ENCODE assay signal across 24 cellular contexts in genomic region chr20:62372042-62372993, GRCh38. TPM values are rescaled to one million over a fixed set of nuclear protein-coding genes. Genes with fewer than 3 reads are reported as not detected.
DNase-seq lines count a peak whose midpoint lies in the region; ATAC-seq and TF ChIP-seq lines count a peak whose summit lies in the region.
"Had no signal": no experiment of that assay in that cellular context is flagged by ENCODE, and none has a peak within 500 bp of the region (broad histone marks: within the 10 kb centered on the region; RNA-seq: fewer than 3 reads in every experiment).

No MANE protein-coding gene starts in this region.

- H3K27ac ChIP-seq in RWPE1 (peak overlapping the region; percentile 100), coronary artery (peak overlapping the region; percentile 94 to 95), neuronal stem cell (replicated peaks; ENCODE audit: low read length) (no peak overlapping the region), uterus (peak overlapping the region; percentile 44 to 63)
- H3K27ac ChIP-seq: epithelial cell of prostate had no signal

- H2BK120ac ChIP-seq in neuronal stem cell (ENCODE audit: low read depth, low read length), result peak overlapping the region; percentile 67

- H4K91ac ChIP-seq in neuronal stem cell (ENCODE audit: low read depth, low read length, poor library complexity), result no peak overlapping the region

- H3K23ac ChIP-seq in neuronal stem cell (ENCODE audit: low read depth, low read length, poor library complexity), result peak overlapping the region; percentile 73

- POLR2A ChIA-PET in RWPE1 (lab: Yijun Ruan, JAX; ENCODE audit: low non-redundant PET), result interaction anchor here (0.7 to 1.3 kb wide), 3 partner anchors 9 to 66 kb away, joined by 3 to 4 read pairs (median 3); no protein-coding TSS in a partner anchor

- no peak for DNase-seq in RWPE1 (ENCODE audit: low spot score)
- no peak for DNase-seq in coronary artery (ENCODE audit: low spot score)
- DNase-seq in neuronal stem cell (ENCODE audit: low spot score), result no peak
- DNase-seq in uterus, result no peak
- DNase-seq in glomerular visceral epithelial cell (ENCODE audit: extremely low spot score), result no peak
- DNase-seq in anterior cingulate cortex (lab: John Stamatoyannopoulos, UW), result no peak
- DNase-seq: activated CD4-positive, alpha-beta T cell treated with anti-CD3 and anti-CD28 coated beads, Interleukin-2, amount 50 U/mL, for 4 hours; activated CD4-positive, CD25-positive, alpha-beta regulatory T cell; activated CD8-positive, alpha-beta memory T cell treated with anti-CD3 and anti-CD28 coated beads, Interleukin-2, amount 50 U/mL, for 4 hours; effector CD4-positive, alpha-beta T cell; foreskin fibroblast; H9; NCI-H1048; NCI-H2029; substantia nigra; T1000 had no signal

- H3K18ac ChIP-seq in neuronal stem cell (ENCODE audit: low read length), result peak overlapping the region; percentile 62

- H3K9ac ChIP-seq in neuronal stem cell (ENCODE audit: low read depth, low read length, poor library complexity), result no peak overlapping the region

- CTCF ChIA-PET in RWPE1 (lab: Yijun Ruan, JAX), result interaction anchor here (0.6 to 1.9 kb wide), 4 partner anchors 10 to 70 kb away, joined by 3 to 7 read pairs (median 4); partner anchors contain the start of gene ADRM1

- TF ChIP-seq CTCF in RWPE1 (conservative IDR thresholded peaks at IDR 0.05; ENCODE audit: low read depth) (no peak), coronary artery (IDR thresholded peaks at IDR 0.05) (no peak), uterus (IDR thresholded peaks at IDR 0.05) (no peak)

- H3K27me3 ChIP-seq in neuronal stem cell (ENCODE audit: control insufficient read depth in 3 of 3, insufficient read depth in 3 of 3, low read depth in 1 of 3, low read length in 3 of 3) (no peaks in the 10 kb centered on the region), uterus (no peaks in the 10 kb centered on the region)

- no peak overlapping the region for H4K8ac ChIP-seq in neuronal stem cell (ENCODE audit: low read depth, low read length)

- peak overlapping the region; percentile 63 for H2BK12ac ChIP-seq in neuronal stem cell (ENCODE audit: low read length)

- no peak overlapping the region for H2AFZ ChIP-seq in neuronal stem cell (ENCODE audit: low read length)

- H3K4me3 ChIP-seq in coronary artery, result no peak overlapping the region
- H3K4me3 ChIP-seq in neuronal stem cell (ENCODE audit: low read length in 2 of 2), result no peak overlapping the region
- no peak overlapping the region for H3K4me3 ChIP-seq in uterus
- H3K4me3 ChIP-seq: skin epidermis had no signal

- peak overlapping the region; percentile 12 for H2AK5ac ChIP-seq in neuronal stem cell (ENCODE audit: low read depth, low read length)

- intact Hi-C loops in uterus (cut with DNase I; ENCODE audit: low total_unique reads), result no loop called here

- H2BK5ac ChIP-seq in neuronal stem cell (ENCODE audit: low read length), result no peak overlapping the region

- H3K9me3 ChIP-seq in neuronal stem cell (replicated peaks in 1 of 2; ENCODE audit: control insufficient read depth in 2 of 2, insufficient read depth in 1 of 2, low read depth in 1 of 2, low read length in 2 of 2) (peaks cover 3 to 9% of the 10 kb centered on the region in 2 donors), uterus (no peaks in the 10 kb centered on the region)

- ATAC-seq in HG03045 (IDR thresholded peaks at IDR 0.05; ENCODE audit: unreplicated experiment), result no peak
- ATAC-seq: activated naive CD4-positive, alpha-beta T cell treated with anti-CD3 and anti-CD28 coated beads, Interleukin-2, amount 50 U/mL, for 72 hours; activated T-helper 17 cell treated with anti-CD3 and anti-CD28 coated beads, Interleukin-2, amount 50 U/mL, for 72 hours had no signal

- no peak overlapping the region for H3K4ac ChIP-seq in neuronal stem cell (ENCODE audit: low read length)

- peaks cover 38 to 49% of the 10 kb centered on the region in 2 donors for H3K4me1 ChIP-seq in neuronal stem cell (ENCODE audit: control insufficient read depth in 2 of 2, insufficient read depth in 1 of 2, low read depth in 1 of 2, low read length in 2 of 2)
- peaks cover 5 to 39% of the 10 kb centered on the region in 2 donors for H3K4me1 ChIP-seq in uterus

- no peak for TF ChIP-seq POLR2A in uterus (IDR thresholded peaks at IDR 0.05)

- no peak overlapping the region for H3K14ac ChIP-seq in neuronal stem cell (ENCODE audit: low read length)

- peak overlapping the region; percentile 99 for H2BK15ac ChIP-seq in neuronal stem cell (ENCODE audit: low read length)

- H3K4me2 ChIP-seq in neuronal stem cell (ENCODE audit: insufficient read depth, low read length, poor library complexity, severe bottlenecking), result no peak overlapping the region

- no CpG with 5 or more reads among the region's 29 CpGs for WGBS in neuronal stem cell (ENCODE audit: extremely low coverage in 2 of 2, insufficient read length in 2 of 2, insufficient replicate concordance in 1 of 2), 2 donors

- H3K36me3 ChIP-seq in neuronal stem cell (replicated peaks in 1 of 2; ENCODE audit: control insufficient read depth in 2 of 2, insufficient read depth in 2 of 2, low read length in 2 of 2) (peaks cover 0 to 2% of the 10 kb centered on the region in 2 donors), uterus (no peaks in the 10 kb centered on the region)

- peaks cover 4% of the 10 kb centered on the region for H3K79me1 ChIP-seq in neuronal stem cell (ENCODE audit: low read depth, low read length)

RNA-seq across cellular contexts. Expression of gene LAMA5, which starts 5.2 kb away (rescaled TPM):
- 59.5 TPM for polyA plus RNA-seq in neuronal stem cell (2013, experiment 1 of 2)
- polyA plus RNA-seq in neuronal stem cell (2013, experiment 2 of 2), result 57.4 TPM
- 100 to 1,000 TPM in 2 of 4 donors, 10 to 100 TPM in 2; 50.6 to 375 (median 90.8) TPM for total RNA-seq in uterus

RNA-seq across cellular contexts. Expression of gene RPS21, which starts 14.6 kb away (rescaled TPM):
- polyA plus RNA-seq in neuronal stem cell (2013, experiment 1 of 2), result 3,158 TPM
- polyA plus RNA-seq in neuronal stem cell (2013, experiment 2 of 2), result 3,117 TPM
- total RNA-seq in uterus, result over 10,000 TPM in 1 of 4 donors, 1,000 to 10,000 TPM in 3; 1,151 to 14,756 (median 1,928) TPM

RNA-seq across cellular contexts. Expression of gene CABLES2, which starts 34.8 kb away (rescaled TPM):
- polyA plus RNA-seq in neuronal stem cell (2013, experiment 1 of 2), result 15.0 TPM
- 14.9 TPM for polyA plus RNA-seq in neuronal stem cell (2013, experiment 2 of 2)
- total RNA-seq in uterus, result 10 to 100 TPM in 1 of 4 donors, 1 to 10 TPM in 2, under 1 TPM in 1; 0.29 to 10.6 (median 2.6) TPM

RNA-seq across cellular contexts. Expression of gene RBBP8NL, which starts 55.0 kb away (rescaled TPM):
- not detected for polyA plus RNA-seq in neuronal stem cell (2013, experiment 1 of 2)
- polyA plus RNA-seq in neuronal stem cell (2013, experiment 2 of 2), result not detected
- total RNA-seq in uterus, result under 1 TPM in 1 of 4 donors, not detected in 3; 0.35 TPM
- total RNA-seq: activated naive CD4-positive, alpha-beta T cell treated with anti-CD3 and anti-CD28 coated beads, Interleukin-2, amount 50 U/mL, for 72 hours; activated T-helper 17 cell treated with anti-CD3 and anti-CD28 coated beads, Interleukin-2, amount 50 U/mL, for 72 hours; mononuclear cell; neural crest cell had no signal
- polyA plus RNA-seq: liver had no signal
